26 cellular contexts compared by ENCODE assay signal in the genomic region with DNA sequence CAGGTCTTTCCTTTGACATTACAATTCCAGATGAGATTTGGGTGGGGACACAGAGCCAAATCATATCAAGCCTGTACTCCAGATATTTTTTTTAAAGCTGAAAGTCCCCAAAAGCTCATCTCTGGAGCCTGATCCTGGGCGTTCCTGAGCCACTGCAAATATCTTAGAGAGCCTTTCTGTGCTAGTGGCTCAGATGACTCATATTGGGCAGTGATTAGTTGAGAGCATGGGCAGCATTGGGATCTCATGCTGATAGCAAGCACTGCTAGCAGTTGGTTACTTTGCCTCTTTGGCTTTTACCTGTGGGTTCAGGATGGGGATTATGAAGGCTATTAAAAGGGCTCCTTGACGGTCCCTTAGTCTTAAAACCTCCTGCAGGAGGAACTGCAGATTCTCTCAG. TPM values are rescaled to one million over a fixed set of nuclear protein-coding genes. Genes with fewer than 3 reads are reported as not detected.
"Had no signal": no experiment of that assay in that cellular context is flagged by ENCODE, and none has a peak within 500 bp of the region (broad histone marks: within the 10 kb centered on the region; RNA-seq: fewer than 3 reads in every experiment).

No MANE protein-coding gene starts in this region.

- H3K4me1 ChIP-seq: left lung had no signal

- H3K4me3 ChIP-seq: ascending aorta, gastroesophageal sphincter, hepatocyte, left lung, skin epidermis, tibial nerve, vagina had no signal

- H3K36me3 ChIP-seq: ascending aorta, left lung, neutrophil, vagina had no signal

- FAIRE-seq: kidney, TTC549 had no signal

- H3K27me3 ChIP-seq: ascending aorta, gastroesophageal sphincter, hepatocyte, left lung, neutrophil, tibial nerve, vagina had no signal

- H3K4me1 Mint-ChIP-seq: activated naive CD8-positive, alpha-beta T cell treated with anti-CD3 and anti-CD28 coated beads, Interleukin-2, amount 50 U/mL, for 24 hours had no signal

- H3K4me3 Mint-ChIP-seq: activated B cell treated with CpG ODN at 0.5 μM for 24 hours; activated CD4-positive, alpha-beta T cell treated with anti-CD3 and anti-CD28 coated beads, Interleukin-2, amount 10 ng/mL, durations not matched to agents 24 days and 14 days; activated naive CD8-positive, alpha-beta T cell treated with anti-CD3 and anti-CD28 coated beads, Interleukin-2, amount 50 U/mL, for 24 hours; memory B cell; natural killer cell had no signal

- H3K9me3 Mint-ChIP-seq: activated B cell treated with CpG ODN at 0.5 μM for 24 hours; activated CD4-positive, alpha-beta T cell treated with anti-CD3 and anti-CD28 coated beads, Interleukin-2, amount 10 ng/mL, durations not matched to agents 24 days and 14 days; activated naive CD8-positive, alpha-beta T cell treated with anti-CD3 and anti-CD28 coated beads, Interleukin-2, amount 50 U/mL, for 24 hours; memory B cell; natural killer cell had no signal

- H3K27me3 Mint-ChIP-seq: activated CD4-positive, alpha-beta T cell treated with anti-CD3 and anti-CD28 coated beads, Interleukin-2, amount 10 ng/mL, durations not matched to agents 24 days and 14 days; activated naive CD8-positive, alpha-beta T cell treated with anti-CD3 and anti-CD28 coated beads, Interleukin-2, amount 50 U/mL, for 24 hours had no signal

- H3K36me3 Mint-ChIP-seq: memory B cell, natural killer cell had no signal

- H3K27ac ChIP-seq: ascending aorta, gastroesophageal sphincter, hepatocyte, left lung, neutrophil, skin epidermis, tibial nerve, vagina had no signal

- H3K9me3 ChIP-seq: ascending aorta, gastroesophageal sphincter, left lung, neutrophil, tibial nerve, vagina had no signal

- ATAC-seq: activated naive CD8-positive, alpha-beta T cell treated with anti-CD3 and anti-CD28 coated beads, Interleukin-2, amount 50 U/mL, for 24 hours; gastroesophageal sphincter; left lung; natural killer cell had no signal

- H3K27ac Mint-ChIP-seq: activated B cell treated with CpG ODN at 0.5 μM for 24 hours; activated CD4-positive, alpha-beta T cell treated with anti-CD3 and anti-CD28 coated beads, Interleukin-2, amount 10 ng/mL, durations not matched to agents 24 days and 14 days; activated naive CD8-positive, alpha-beta T cell treated with anti-CD3 and anti-CD28 coated beads, Interleukin-2, amount 50 U/mL, for 24 hours; memory B cell; natural killer cell had no signal

- DNase-seq: activated B cell treated with CpG ODN at 0.5 μM for 24 hours; activated CD4-positive, alpha-beta T cell treated with anti-CD3 and anti-CD28 coated beads, Interleukin-2, amount 10 ng/mL, durations not matched to agents 24 days and 14 days; activated CD8-positive, alpha-beta memory T cell treated with anti-CD3 and anti-CD28 coated beads for 24 hours; activated naive CD4-positive, alpha-beta T cell; activated naive CD8-positive, alpha-beta T cell treated with anti-CD3 and anti-CD28 coated beads, Interleukin-2, amount 50 U/mL, for 24 hours; central memory CD4-positive, alpha-beta T cell; cortex of kidney; effector CD4-positive, alpha-beta T cell; kidney; left lung; natural killer cell; posterior cingulate gyrus; retina; stimulated activated CD4-positive, alpha-beta T cell treated with anti-CD3 and anti-CD28 coated beads, Interleukin-4, amount 100 ng/mL, for 24 hours; stimulated activated naive CD4-positive, alpha-beta T cell treated with Interleukin-2 at 50 U/mL for 16 hours; SW 1271 had no signal

RNA-seq across cellular contexts. Expression of gene SCRG1, which starts 51.4 kb away (rescaled TPM):
- total RNA-seq: activated B cell treated with CpG ODN at 0.5 μM for 24 hours; activated CD4-positive, alpha-beta T cell treated with anti-CD3 and anti-CD28 coated beads, Interleukin-2, amount 10 ng/mL, durations not matched to agents 24 days and 14 days; natural killer cell; T-helper 2 cell treated with Interferon-gamma antibody and Interleukin-4, amounts not matched to agents 100 ng/mL and 5 ng/mL, for 36 hours had no signal
